Comparison of ENCODE assay signal across 8 cellular contexts in the genomic region with DNA sequence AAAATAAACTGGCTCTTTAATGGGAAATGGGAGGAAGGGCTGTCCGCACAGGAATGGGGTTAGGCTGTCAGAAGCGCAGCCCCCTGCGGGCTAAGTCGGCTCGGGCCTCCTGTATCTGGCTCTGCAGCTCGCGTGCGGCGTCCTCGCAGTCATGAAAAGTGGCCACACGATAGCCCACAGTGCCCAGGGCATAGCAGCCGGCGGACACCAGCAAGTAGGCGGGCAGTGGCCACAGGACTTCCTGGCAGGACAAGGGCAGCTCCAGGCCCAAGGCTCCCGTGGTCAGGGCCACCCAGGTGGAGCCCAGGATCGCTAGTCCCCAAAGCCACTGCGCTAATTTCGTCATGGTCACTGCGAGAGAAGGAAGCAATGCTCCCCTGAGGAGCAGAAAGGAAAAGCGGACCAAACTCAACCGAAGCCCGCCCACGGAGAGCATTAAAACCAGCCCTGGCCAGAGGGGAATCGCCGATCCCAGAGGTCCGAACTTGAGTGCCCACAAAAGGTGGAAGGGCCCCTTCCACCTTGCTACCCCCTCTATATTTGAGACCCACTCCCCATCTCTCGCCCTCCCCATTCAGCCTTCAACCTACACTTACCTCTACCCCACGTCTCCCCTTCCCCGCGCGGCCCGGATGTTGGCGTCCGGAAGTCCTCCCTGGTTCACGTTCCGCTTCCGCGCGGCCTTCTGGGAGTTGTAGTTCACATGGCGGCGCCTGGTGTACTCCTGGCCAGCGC. TPM values are rescaled to one million over a fixed set of nuclear protein-coding genes. Genes with fewer than 3 reads are reported as not detected.
A peak's percentile ranks its signal among the peaks of the same experiment; 100 is the strongest.
DNase-seq lines count a peak whose midpoint lies in the region; ATAC-seq, FAIRE-seq and TF ChIP-seq lines count a peak whose summit lies in the region.

DPM3 (minus strand) TSS at position 637 of the 735 bp plus-strand sequence; CDS start at position 346, 291 bp downstream.

- TF ChIP-seq POLR2A in HepG2 (IDR thresholded peaks at IDR 0.05; ENCODE audit: insufficient read depth in 1 of 2, low read depth in 2 of 2, low read length in 2 of 2) = peak; percentile 33 to 66; a peak in 1 of 4 replicates

- DNase-seq in AG08396 (ENCODE audit: low spot score) = peak; percentile 85
- peak; percentile 88 for DNase-seq in NCI-H748 (lab: John Stamatoyannopoulos, UW; ENCODE audit: unreplicated experiment)
- DNase-seq in activated CD4-positive, alpha-beta T cell treated with anti-CD3 and anti-CD28 coated beads, Interleukin-2, amount 50 U/mL, for 24 hours (ENCODE audit: low read depth in 1 of 2, low spot score in 1 of 2) = peak; percentile 79 to 84
- peak; percentile 71 for DNase-seq in HepG2 (ENCODE audit: low spot score)
- DNase-seq in stimulated activated CD4-positive, alpha-beta T cell treated with anti-CD3 and anti-CD28 coated beads, Interleukin-4, amount 100 ng/mL, for 1 hour = peak; percentile 93

- peaks cover 4% of the 10 kb centered on the region; the same call in 1 of the 2 replicates for H4K20me1 ChIP-seq in HepG2 (ENCODE audit: insufficient read depth, low read length)

- FAIRE-seq in HepG2 (lab: Jason Lieb, UNC) = peak; percentile 87

- intact Hi-C loops in dendritic cell treated with granulocyte-macrophage colony-stimulating factor and Interleukin-4, amounts not matched to agents 40 ng/mL and 50 ng/mL, for 4 days (cut with micrococcal nuclease) = loop anchor here (5.0 kb wide), 1 partner anchor 38 kb away; no protein-coding TSS in a partner anchor
- intact Hi-C loops in HepG2 (cut with micrococcal nuclease; ENCODE audit: unreplicated experiment) = loop anchor here (1.0 kb wide), 1 partner anchor 46 kb away; no protein-coding TSS in a partner anchor

- H3K4me3 ChIP-seq in HepG2 (replicated peaks in 1 of 3; ENCODE audit: insufficient read depth in 1 of 3, low read depth in 2 of 3, low read length in 3 of 3) = peak within 1 kb of the TSS; percentile 67 to 97 (median 86)

- in situ Hi-C loops in HepG2 (cut with HindIII; ENCODE audit: extremely low pct_ligation_motif_present, low pct_unique_long_range_greater_than_20kb) = no loop called here

- H3K4me2 ChIP-seq in HepG2 (ENCODE audit: low read depth, low read length) = peak within 1 kb of the TSS; percentile 96

- peaks cover 0 to 7% of the 10 kb centered on the region in 2 experiments; a peak in 1 of 5 replicates for H3K36me3 ChIP-seq in HepG2 (replicated peaks in 1 of 2; ENCODE audit: control insufficient read depth in 1 of 2, insufficient read depth in 2 of 2, low read length in 2 of 2)

- H3K27ac ChIP-seq in HepG2 (ENCODE audit: extremely low read length, insufficient read depth, low read length) = peak within 1 kb of the TSS; percentile 85

- 0% methylated on average over 23 of the region's 42 CpGs for WGBS in HepG2 (ENCODE audit: low lambda C conversion rate)

- peaks cover 44% of the 10 kb centered on the region for H3K4me1 ChIP-seq in HepG2 (ENCODE audit: insufficient read depth, low read length)

- CTCF ChIA-PET in HepG2 (lab: Yijun Ruan, JAX; ENCODE audit: low intra/inter-chr PET ratio, low total read pairs) = interaction anchor here (1.1 kb wide), 1 partner anchor 46 kb away, joined by 3 read pairs; no protein-coding TSS in a partner anchor

- TF ChIP-seq EP300 in HepG2 (IDR thresholded peaks at IDR 0.05; ENCODE audit: low read depth in 2 of 2, low read length in 2 of 2) (0 out of 4 replicates have a peak, but pooled peaks of 1 of the 2 experiments have one; percentile 16), HepG2 (CRISPR knock-in tag; IDR thresholded peaks at IDR 0.05; ENCODE audit: borderline replicate concordance) (no peak)

- TSS peak; percentile 89 for BruUV-seq in HepG2 (replicated peaks; lab: Mats Ljungman, UMichigan)

- no peak for TF ChIP-seq CTCF in HepG2 (CRISPR knock-in tag; IDR thresholded peaks at IDR 0.05)

- no peak for TF ChIP-seq RAD21 in HepG2 (CRISPR knock-in tag; IDR thresholded peaks at IDR 0.05)

- H3K27ac Mint-ChIP-seq in dendritic cell treated with granulocyte-macrophage colony-stimulating factor and Interleukin-4, amounts not matched to agents 40 ng/mL and 50 ng/mL, for 4 days = peak within 1 kb of the TSS; percentile 96

- no peaks in the 10 kb centered on the region for H3K9me3 ChIP-seq in HepG2 (ENCODE audit: low read length)

- POLR2A ChIA-PET in HepG2 (lab: Yijun Ruan, JAX) = interaction anchor here (1.0 to 7.4 kb wide), 5 partner anchors 9 to 33 kb away, joined by 5 to 144 read pairs (median 6); partner anchors contain the start of genes EFNA1 and KRTCAP2

- H3K9ac ChIP-seq in HepG2 (ENCODE audit: insufficient read depth, low read depth, low read length) = peak within 1 kb of the TSS; percentile 83

- ATAC-seq in GM19043 (IDR thresholded peaks at IDR 0.05; ENCODE audit: low read depth, unreplicated experiment) = peak; percentile 62
- ATAC-seq in HG03460 (IDR thresholded peaks at IDR 0.05; ENCODE audit: unreplicated experiment) = peak; percentile 72
- ATAC-seq in HepG2 = peak; percentile 66

- H2AFZ ChIP-seq in HepG2 (ENCODE audit: low read length) = peak within 1 kb of the TSS; percentile 82

- H3K36me3 Mint-ChIP-seq in dendritic cell treated with granulocyte-macrophage colony-stimulating factor and Interleukin-4, amounts not matched to agents 40 ng/mL and 50 ng/mL, for 4 days (ENCODE audit: low read depth) = peaks cover 45% of the 10 kb centered on the region

- H3K27me3 Mint-ChIP-seq in dendritic cell treated with granulocyte-macrophage colony-stimulating factor and Interleukin-4, amounts not matched to agents 40 ng/mL and 50 ng/mL, for 4 days = no peaks in the 10 kb centered on the region

- no peaks in the 10 kb centered on the region; a peak in 1 of 5 replicates for H3K27me3 ChIP-seq in HepG2 (ENCODE audit: control insufficient read depth in 1 of 2, insufficient read depth in 2 of 2, low read length in 2 of 2)

- peaks cover 36% of the 10 kb centered on the region for H3K4me1 Mint-ChIP-seq in dendritic cell treated with granulocyte-macrophage colony-stimulating factor and Interleukin-4, amounts not matched to agents 40 ng/mL and 50 ng/mL, for 4 days (ENCODE audit: low read depth)

- H3K4me3 Mint-ChIP-seq in dendritic cell treated with granulocyte-macrophage colony-stimulating factor and Interleukin-4, amounts not matched to agents 40 ng/mL and 50 ng/mL, for 4 days = peak within 1 kb of the TSS; percentile 85

- peaks cover 28% of the 10 kb centered on the region for H3K79me2 ChIP-seq in HepG2 (ENCODE audit: insufficient read depth, low read length)

- peaks cover 17% of the 10 kb centered on the region for H3K9me3 Mint-ChIP-seq in dendritic cell treated with granulocyte-macrophage colony-stimulating factor and Interleukin-4, amounts not matched to agents 40 ng/mL and 50 ng/mL, for 4 days

TF ChIP-seq in HepG2, 621 proteins besides CTCF, POLR2A, EP300 and RAD21 (continues in another document):
- TF ChIP-seq SIN3B (IDR thresholded peaks at IDR 0.05; ENCODE audit: low read length) (no peak), ZNF44 (CRISPR knock-in tag; IDR thresholded peaks at IDR 0.05) (no peak), NCOA2 (CRISPR knock-in tag; IDR thresholded peaks at IDR 0.05) (no peak)
- TF ChIP-seq, protein P1, sequence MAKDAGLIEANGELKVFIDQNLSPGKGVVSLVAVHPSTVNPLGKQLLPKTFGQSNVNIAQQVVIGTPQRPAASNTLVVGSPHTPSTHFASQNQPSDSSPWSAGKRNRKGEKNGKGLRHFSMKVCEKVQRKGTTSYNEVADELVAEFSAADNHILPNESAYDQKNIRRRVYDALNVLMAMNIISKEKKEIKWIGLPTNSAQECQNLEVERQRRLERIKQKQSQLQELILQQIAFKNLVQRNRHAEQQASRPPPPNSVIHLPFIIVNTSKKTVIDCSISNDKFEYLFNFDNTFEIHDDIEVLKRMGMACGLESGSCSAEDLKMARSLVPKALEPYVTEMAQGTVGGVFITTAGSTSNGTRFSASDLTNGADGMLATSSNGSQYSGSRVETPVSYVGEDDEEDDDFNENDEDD (CRISPR knock-in tag; IDR thresholded peaks at IDR 0.05; ENCODE audit: borderline replicate concordance) = peak; percentile 63; the same call in 1 of the 2 replicates

RNA-seq across cellular contexts. Expression of gene DPM3, which starts in this region (rescaled TPM):
- 14.8 and 23.2 TPM in 2 replicates for total RNA-seq in HepG2 (2016; rRNA removed; fragmentation: Illumina TruSeq; extraction: Trizol)
- total RNA-seq in HepG2 (2016; cell fraction: cytosol; rRNA removed; fragmentation: Illumina TruSeq; extraction: Trizol; ENCODE audit: low read depth) = 29.5 and 29.8 TPM in 2 replicates
- total RNA-seq in HepG2 (2016; cell fraction: insoluble cytoplasmic fraction; rRNA removed; fragmentation: Illumina TruSeq; extraction: Trizol) = 21.9 and 28.1 TPM in 2 replicates
- 14.3 and 20.6 TPM in 2 replicates for total RNA-seq in HepG2 (2016; cell fraction: membrane; rRNA removed; fragmentation: Illumina TruSeq; extraction: Trizol)
- 18.3 and 22.2 TPM in 2 replicates for total RNA-seq in HepG2 (2016; cell fraction: nucleus; rRNA removed; fragmentation: Illumina TruSeq; extraction: Trizol)
- 53.4 and 61.7 TPM in 2 replicates for polyA plus RNA-seq in HepG2 (2011; rRNA removed)
- polyA plus RNA-seq in HepG2 (2011; cell fraction: cytosol; rRNA removed) = 70.1 and 134 TPM in 2 replicates
- polyA plus RNA-seq in HepG2 (2011; cell fraction: nucleus; rRNA removed) = 64.8 and 67.2 TPM in 2 replicates
- polyA plus RNA-seq in HepG2 (2012) = 39.2 and 68.2 TPM in 2 replicates
- 29.6 and 50.5 TPM in 2 replicates for polyA plus RNA-seq in HepG2 (2016; cell fraction: cytosol; fragmentation: Illumina TruSeq; extraction: Trizol; ENCODE audit: low read depth)
- 22.4 and 23.3 TPM in 2 replicates for polyA plus RNA-seq in HepG2 (2016; cell fraction: insoluble cytoplasmic fraction; fragmentation: Illumina TruSeq; extraction: Trizol; ENCODE audit: low read depth)
- polyA plus RNA-seq in HepG2 (2016; cell fraction: membrane; fragmentation: Illumina TruSeq; extraction: Trizol; ENCODE audit: low read depth) = 19.9 and 24.8 TPM in 2 replicates
- polyA plus RNA-seq in HepG2 (2016; cell fraction: nucleus; fragmentation: Illumina TruSeq; extraction: Trizol; ENCODE audit: insufficient read depth, low read depth) = 44.3 and 46.0 TPM in 2 replicates
- 23.2 and 26.3 TPM in 2 replicates for polyA minus RNA-seq in HepG2 (2011; rRNA and poly(A)+ RNA removed; ENCODE audit: low replicate concordance)
- polyA minus RNA-seq in HepG2 (2011; cell fraction: cytosol; rRNA and poly(A)+ RNA removed) = 9.3 and 10.7 TPM in 2 replicates
- 3.2 and 5.7 TPM in 2 replicates for polyA minus RNA-seq in HepG2 (2011; cell fraction: nucleus; rRNA and poly(A)+ RNA removed)

Comparison
In these comparisons a context has a peak if more than half of its experiments do, and no peak if none do; other contexts are left out.
1. Peak in every context shown above with its lines: DNase-seq, ATAC-seq, H3K4me3 ChIP-seq and H3K27ac ChIP-seq.